ENCODE assay signal across 16 cellular contexts in genomic region chr4:147017081-147017480, GRCh38.
A peak's percentile ranks its signal among the peaks of the same experiment; 100 is the strongest.
DNase-seq lines count a peak whose midpoint lies in the region; ATAC-seq lines count a peak whose summit lies in the region.
"Had no signal": no experiment of that assay in that cellular context is flagged by ENCODE, and none has a peak within 500 bp of the region (broad histone marks: within the 10 kb centered on the region; RNA-seq: fewer than 3 reads in every experiment).

No MANE protein-coding gene starts in this region.

- no peaks in the 10 kb centered on the region for H3K36me3 ChIP-seq in adipocyte (ENCODE audit: control insufficient read depth, insufficient read depth, low read length, severe bottlenecking)

- no peak overlapping the region for H3K4me3 ChIP-seq in adipocyte (ENCODE audit: low read length)
- H3K4me3 ChIP-seq: SK-N-MC had no signal

- no peak overlapping the region for H3K9ac ChIP-seq in adipocyte (ENCODE audit: low read length)

- DNase-seq in HS-5 (ENCODE audit: low read depth) (peak; percentile 4), adipocyte (ENCODE audit: low read depth) (peak; percentile 25), fibroblast of peridontal ligament (ENCODE audit: extremely low read depth) (peak; percentile 11), SKM-1 treated with dmso at 0.1 percent for 144 hours (lab: John Stamatoyannopoulos, UW; ENCODE audit: unreplicated experiment) (no peak), GF-D8 (lab: John Stamatoyannopoulos, UW) (no peak)
- DNase-seq in activated CD8-positive, alpha-beta memory T cell treated with anti-CD3 and anti-CD28 coated beads, Interleukin-2, amount 50 U/mL, for 48 hours: no peak
- DNase-seq: CD8-positive, alpha-beta T cell; DMS79 treated with DMSO at 0.1 percent for 48 hours; H7; KBM-7; NCI-H1092; NCI-H1694; PC-3 had no signal

- ATAC-seq in HG03175 (IDR thresholded peaks at IDR 0.05; ENCODE audit: unreplicated experiment): no peak
- ATAC-seq: CD8-positive, alpha-beta T cell; PC-3; Right ventricle myocardium inferior had no signal

- H3K27me3 ChIP-seq in adipocyte (replicated peaks; ENCODE audit: control insufficient read depth, insufficient read depth, low read length): no peaks in the 10 kb centered on the region

- peaks cover 10% of the 10 kb centered on the region for H3K4me1 ChIP-seq in adipocyte (ENCODE audit: control insufficient read depth, insufficient read depth, low read length)

- no peaks in the 10 kb centered on the region for H3K9me3 ChIP-seq in adipocyte (ENCODE audit: control insufficient read depth, low read length)

Comparison
In these comparisons a context has a peak if more than half of its experiments do, and no peak if none do; other contexts are left out.
1. DNase-seq: peak in HS-5 (single experiment), adipocyte (single experiment) and fibroblast of peridontal ligament (single experiment); none in activated CD8-positive, alpha-beta memory T cell treated with anti-CD3 and anti-CD28 coated beads, Interleukin-2, amount 50 U/mL, for 48 hours (single experiment), SKM-1 treated with dmso at 0.1 percent for 144 hours (single experiment) and GF-D8 (single experiment).